In the genomic region with DNA sequence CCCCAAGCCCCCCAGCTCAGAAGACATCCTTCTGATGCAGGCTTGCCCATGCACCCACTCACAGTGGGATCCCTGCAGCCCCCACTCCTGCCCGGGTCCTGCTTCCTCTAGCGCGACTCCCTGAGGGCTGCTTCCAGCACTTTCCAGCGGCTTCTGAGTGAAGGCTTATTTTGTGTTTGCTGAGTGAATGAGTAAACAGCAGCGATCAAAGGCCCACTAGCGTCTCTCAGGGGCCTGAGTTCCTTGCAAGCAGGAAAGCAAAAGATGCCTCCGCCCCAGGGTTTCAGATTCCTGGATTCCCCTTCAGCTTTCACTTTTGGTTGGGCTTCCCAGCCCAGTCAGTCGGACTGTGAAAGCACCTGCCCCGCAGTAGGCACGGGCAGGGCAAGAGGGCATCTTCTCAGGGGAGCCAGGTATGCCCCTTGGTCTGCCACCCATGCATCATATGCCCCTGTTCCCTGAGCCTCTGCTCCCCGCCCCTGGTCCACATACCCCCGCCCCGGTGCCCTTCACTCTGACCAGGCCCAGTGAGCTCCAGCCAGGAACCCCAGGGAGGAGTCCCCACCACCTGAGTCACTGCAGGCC, we compare ENCODE assay signal across 18 cellular contexts. TPM values are rescaled to one million over a fixed set of nuclear protein-coding genes. Genes with fewer than 3 reads are reported as not detected.
DNase-seq lines count a peak whose midpoint lies in the region; ATAC-seq and TF ChIP-seq lines count a peak whose summit lies in the region.
"Had no signal": no experiment of that assay in that cellular context is flagged by ENCODE, and none has a peak within 500 bp of the region (broad histone marks: within the 10 kb centered on the region; RNA-seq: fewer than 3 reads in every experiment).

No MANE protein-coding gene starts in this region.

- H3K4me1 Mint-ChIP-seq in activated T-cell treated with anti-CD3 and anti-CD28 coated beads, Interleukin-2, amount 50 U/mL, for 24 hours (ENCODE audit: low read depth) = peaks cover 28% of the 10 kb centered on the region
- peaks cover 20% of the 10 kb centered on the region for H3K4me1 Mint-ChIP-seq in chondrocyte (ENCODE audit: low read depth)
- H3K4me1 Mint-ChIP-seq in stimulated activated naive CD8-positive, alpha-beta T cell treated with anti-CD3 and anti-CD28 coated beads, Interleukin-15, amount 100 ng/mL, for 72 hours = peaks cover 35% of the 10 kb centered on the region

- H3K36me3 ChIP-seq in liver (ENCODE audit: control insufficient read depth in 4 of 4, insufficient read depth in 3 of 4, low read depth in 1 of 4, low read length in 3 of 4) = peaks cover 0 to 8% (median 7%) of the 10 kb centered on the region in 4 donors
- peaks cover 14% of the 10 kb centered on the region for H3K36me3 ChIP-seq in HAP-1 (replicated peaks)

- H3K36me3 Mint-ChIP-seq in activated T-cell treated with anti-CD3 and anti-CD28 coated beads, Interleukin-2, amount 50 U/mL, for 24 hours (ENCODE audit: low read depth) = peaks cover 29% of the 10 kb centered on the region
- peaks cover 8% of the 10 kb centered on the region for H3K36me3 Mint-ChIP-seq in chondrocyte (ENCODE audit: low read depth)

- no peak for DNase-seq in activated T-cell treated with anti-CD3 and anti-CD28 coated beads, Interleukin-2, amount 50 U/mL, for 24 hours
- DNase-seq in activated T-cell treated with anti-CD3 and anti-CD28 coated beads for 4 hours (no peak), chondrocyte (ENCODE audit: low spot score) (peak; percentile 88), HAP-1 (ENCODE audit: low spot score in 2 of 2) (no peak), NCI-H1694 treated with DMSO at 0.1 percent for 48 hours (lab: John Stamatoyannopoulos, UW) (no peak)
- DNase-seq in stimulated activated naive CD8-positive, alpha-beta T cell treated with anti-CD3 and anti-CD28 coated beads, Interleukin-15, amount 100 ng/mL, for 72 hours = no peak
- DNase-seq: activated CD4-positive, alpha-beta memory T cell treated with anti-CD3 and anti-CD28 coated beads, Interleukin-2, amount 10 ng/mL, durations not matched to agents 7 days and 5 days; activated gamma-delta T cell; effector CD4-positive, alpha-beta T cell; kidney glomerular epithelial cell; NCI-H187 treated with DMSO at 0.1 percent for 48 hours; NCI-H774; SIG-M5 had no signal

- H3K9me3 Mint-ChIP-seq in activated T-cell treated with anti-CD3 and anti-CD28 coated beads, Interleukin-2, amount 50 U/mL, for 24 hours = no peaks in the 10 kb centered on the region
- no peaks in the 10 kb centered on the region for H3K9me3 Mint-ChIP-seq in chondrocyte (ENCODE audit: low read depth)
- no peaks in the 10 kb centered on the region for H3K9me3 Mint-ChIP-seq in stimulated activated naive CD8-positive, alpha-beta T cell treated with anti-CD3 and anti-CD28 coated beads, Interleukin-15, amount 100 ng/mL, for 72 hours
- H3K9me3 Mint-ChIP-seq: activated CD4-positive, alpha-beta memory T cell treated with anti-CD3 and anti-CD28 coated beads, Interleukin-2, amount 10 ng/mL, durations not matched to agents 7 days and 5 days; neural crest cell had no signal

- 38% methylated on average over 13 of the region's 13 CpGs for WGBS in liver

- H3K4me1 ChIP-seq in liver (ENCODE audit: control insufficient read depth in 4 of 4, insufficient read depth in 4 of 4, low read length in 3 of 4) (peaks cover 0 to 3% (median under 1%) of the 10 kb centered on the region in 4 donors), HAP-1 (peaks cover 10% of the 10 kb centered on the region)

- H3K27me3 ChIP-seq in liver (ENCODE audit: control insufficient read depth in 4 of 4, insufficient read depth in 4 of 4, low read length in 3 of 4) (no peaks in the 10 kb centered on the region), HAP-1 (ENCODE audit: low read depth) (no peaks in the 10 kb centered on the region)
- H3K27me3 ChIP-seq: suprapubic skin had no signal

- H3K27ac ChIP-seq in liver (ENCODE audit: low read depth in 1 of 2, low read length in 2 of 2) = no peak overlapping the region
- H3K27ac ChIP-seq: suprapubic skin had no signal

- peak overlapping the region in 2 of 3 donors; percentile 26 to 28 for H3K4me3 ChIP-seq in liver (ENCODE audit: low read depth in 1 of 3, low read length in 3 of 3)
- H3K4me3 ChIP-seq in HAP-1 = no peak overlapping the region
- H3K4me3 ChIP-seq: smooth muscle cell, suprapubic skin had no signal

- H3K27ac Mint-ChIP-seq in activated T-cell treated with anti-CD3 and anti-CD28 coated beads, Interleukin-2, amount 50 U/mL, for 24 hours = peak overlapping the region; percentile 13
- no peak overlapping the region for H3K27ac Mint-ChIP-seq in chondrocyte (ENCODE audit: unreplicated experiment)
- no peak overlapping the region for H3K27ac Mint-ChIP-seq in stimulated activated naive CD8-positive, alpha-beta T cell treated with anti-CD3 and anti-CD28 coated beads, Interleukin-15, amount 100 ng/mL, for 72 hours
- H3K27ac Mint-ChIP-seq: activated CD4-positive, alpha-beta memory T cell treated with anti-CD3 and anti-CD28 coated beads, Interleukin-2, amount 10 ng/mL, durations not matched to agents 7 days and 5 days had no signal

- peak; percentile 28 for ATAC-seq in stimulated activated naive CD8-positive, alpha-beta T cell treated with anti-CD3 and anti-CD28 coated beads, Interleukin-15, amount 100 ng/mL, for 72 hours
- no peak for ATAC-seq in HG03342 (IDR thresholded peaks at IDR 0.05; ENCODE audit: unreplicated experiment)

- no peak overlapping the region for H3K4me3 Mint-ChIP-seq in activated T-cell treated with anti-CD3 and anti-CD28 coated beads, Interleukin-2, amount 50 U/mL, for 24 hours
- no peak overlapping the region for H3K4me3 Mint-ChIP-seq in chondrocyte (ENCODE audit: unreplicated experiment)
- no peak overlapping the region for H3K4me3 Mint-ChIP-seq in stimulated activated naive CD8-positive, alpha-beta T cell treated with anti-CD3 and anti-CD28 coated beads, Interleukin-15, amount 100 ng/mL, for 72 hours
- H3K4me3 Mint-ChIP-seq: activated CD4-positive, alpha-beta memory T cell treated with anti-CD3 and anti-CD28 coated beads, Interleukin-2, amount 10 ng/mL, durations not matched to agents 7 days and 5 days; neural crest cell had no signal

- no peak overlapping the region for H3K9ac ChIP-seq in liver (ENCODE audit: low read depth in 1 of 2, low read length in 2 of 2)

- TF ChIP-seq CTCF in chondrocyte (IDR thresholded peaks at IDR 0.05) (no peak), liver (IDR thresholded peaks at IDR 0.05; ENCODE audit: low read depth, low read length, missing input control) (no peak)

- in situ Hi-C loops in HAP-1 (cut with MboI; ENCODE audit: low sequenced_read_pairs) = no loop called here

- H3K27me3 Mint-ChIP-seq in activated T-cell treated with anti-CD3 and anti-CD28 coated beads, Interleukin-2, amount 50 U/mL, for 24 hours = peaks cover under 1% of the 10 kb centered on the region
- no peaks in the 10 kb centered on the region for H3K27me3 Mint-ChIP-seq in chondrocyte (ENCODE audit: low read depth)
- no peaks in the 10 kb centered on the region for H3K27me3 Mint-ChIP-seq in stimulated activated naive CD8-positive, alpha-beta T cell treated with anti-CD3 and anti-CD28 coated beads, Interleukin-15, amount 100 ng/mL, for 72 hours
- H3K27me3 Mint-ChIP-seq: activated CD4-positive, alpha-beta memory T cell treated with anti-CD3 and anti-CD28 coated beads, Interleukin-2, amount 10 ng/mL, durations not matched to agents 7 days and 5 days had no signal

- TF ChIP-seq RAD21 in liver (IDR thresholded peaks at IDR 0.05) = peak in 1 of 2 donors; percentile 5

- H3K9me3 ChIP-seq in liver (ENCODE audit: control insufficient read depth in 4 of 4, low read length in 3 of 4) = no peaks in the 10 kb centered on the region
- H3K9me3 ChIP-seq in HAP-1 = no peaks in the 10 kb centered on the region
- H3K9me3 ChIP-seq: suprapubic skin had no signal

TF ChIP-seq in liver, 16 proteins besides CTCF, POLR2A, EP300 and RAD21:
- peak in 1 of 2 donors; percentile 26 for TF ChIP-seq HNF4A (conservative IDR thresholded peaks at IDR 0.05)
- TF ChIP-seq, protein P1, sequence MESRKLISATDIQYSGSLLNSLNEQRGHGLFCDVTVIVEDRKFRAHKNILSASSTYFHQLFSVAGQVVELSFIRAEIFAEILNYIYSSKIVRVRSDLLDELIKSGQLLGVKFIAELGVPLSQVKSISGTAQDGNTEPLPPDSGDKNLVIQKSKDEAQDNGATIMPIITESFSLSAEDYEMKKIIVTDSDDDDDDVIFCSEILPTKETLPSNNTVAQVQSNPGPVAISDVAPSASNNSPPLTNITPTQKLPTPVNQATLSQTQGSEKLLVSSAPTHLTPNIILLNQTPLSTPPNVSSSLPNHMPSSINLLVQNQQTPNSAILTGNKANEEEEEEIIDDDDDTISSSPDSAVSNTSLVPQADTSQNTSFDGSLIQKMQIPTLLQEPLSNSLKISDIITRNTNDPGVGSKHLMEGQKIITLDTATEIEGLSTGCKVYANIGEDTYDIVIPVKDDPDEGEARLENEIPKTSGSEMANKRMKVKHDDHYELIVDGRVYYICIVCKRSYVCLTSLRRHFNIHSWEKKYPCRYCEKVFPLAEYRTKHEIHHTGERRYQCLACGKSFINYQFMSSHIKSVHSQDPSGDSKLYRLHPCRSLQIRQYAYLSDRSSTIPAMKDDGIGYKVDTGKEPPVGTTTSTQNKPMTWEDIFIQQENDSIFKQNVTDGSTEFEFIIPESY (IDR thresholded peaks at IDR 0.05) = no peak

RNA-seq across cellular contexts. Expression of a gene that starts 9.2 kb away (rescaled TPM):
- total RNA-seq in chondrocyte = 23.2 to 26.8 TPM (median 26.2 TPM) in 3 replicates
- total RNA-seq in liver = 10 to 100 TPM; 14.0 to 17.3 TPM
- polyA plus RNA-seq in liver = 10 to 100 TPM in 1 of 2 donors, 1 to 10 TPM in 1; 1.8 to 15.6 TPM

RNA-seq across cellular contexts. Expression of a gene that starts 58.2 kb away (rescaled TPM):
- total RNA-seq in chondrocyte (60.2 to 63.5 TPM (median 62.6 TPM) in 3 replicates), liver (10 to 100 TPM; 15.5 to 39.6 TPM)
- 10 to 100 TPM in 1 of 2 donors, 1 to 10 TPM in 1; 9.9 to 13.5 TPM for polyA plus RNA-seq in liver
